ENCODE assay signal across 1 cellular context in the genomic region with DNA sequence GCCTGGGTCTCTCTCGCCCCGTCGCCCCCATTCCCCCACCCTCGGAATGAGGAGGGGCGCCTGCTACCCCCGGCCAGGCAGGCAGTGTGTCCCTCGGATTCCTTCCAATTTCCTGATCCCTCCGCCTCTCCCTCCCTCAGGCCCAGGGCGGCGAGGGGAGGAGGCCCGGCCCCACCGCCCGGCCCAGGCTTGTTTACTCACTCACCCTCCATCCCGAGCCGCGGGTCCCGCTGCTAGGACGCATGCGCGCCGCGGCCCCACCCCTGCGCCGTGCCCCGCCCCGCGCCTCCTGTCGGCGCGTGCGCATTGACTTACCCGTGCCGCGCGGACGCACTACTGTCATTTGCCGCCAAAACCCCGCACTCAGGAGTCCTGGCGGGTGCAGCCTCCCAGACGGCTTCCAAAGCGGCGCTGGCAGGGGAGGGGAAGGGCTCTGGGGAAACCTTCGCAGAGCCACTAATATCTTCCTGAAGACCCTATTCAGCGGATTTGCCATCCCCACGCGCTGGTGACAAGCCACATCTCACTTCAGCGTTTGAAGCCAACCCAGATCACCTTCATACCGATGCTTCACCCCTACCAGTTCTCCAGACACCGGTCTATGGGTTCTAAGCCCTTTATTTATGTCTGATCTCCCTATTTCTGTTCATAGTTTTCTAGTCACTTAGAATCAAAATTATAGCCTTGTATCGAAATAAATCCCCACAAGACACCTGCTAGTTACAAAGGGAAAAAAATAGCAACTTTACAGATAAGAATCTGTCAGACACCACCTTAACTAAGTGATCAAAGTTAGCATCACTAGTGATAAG.
TF ChIP-seq lines count a peak whose summit lies in the region.

A gene (minus strand): TSS at position 235 of the 812 bp plus-strand sequence. CDS start 16,099 bp downstream, outside the sequence.

TF ChIP-seq in K562, 482 proteins besides CTCF, POLR2A, EP300 and RAD21 (continued from another document and continues in another):
- TF ChIP-seq SREBF1 (IDR thresholded peaks at IDR 0.05; ENCODE audit: borderline replicate concordance, low read depth, low read length) (no peak), FOXJ2 (tag; IDR thresholded peaks at IDR 0.05) (peak; percentile 37; the same call in 1 of the 2 replicates), ZNF644 (tag; IDR thresholded peaks at IDR 0.05; ENCODE audit: low read depth) (no peak), NFATC3 (IDR thresholded peaks at IDR 0.05) (no peak), YBX1 (IDR thresholded peaks at IDR 0.05) (no peak), ZNF583 (CRISPR knock-in tag; IDR thresholded peaks at IDR 0.05) (no peak), ZNF584 (CRISPR knock-in tag; IDR thresholded peaks at IDR 0.05; ENCODE audit: low read depth) (no peak), ZFX (CRISPR knock-in tag; IDR thresholded peaks at IDR 0.05) (peak; percentile 45), HDGF (IDR thresholded peaks at IDR 0.05) (no peak), ELF4 (CRISPR knock-in tag; IDR thresholded peaks at IDR 0.05) (no peak), ZNF3 (CRISPR knock-in tag; IDR thresholded peaks at IDR 0.05) (no peak), PTTG1 (tag; IDR thresholded peaks at IDR 0.05; ENCODE audit: low read depth) (no peak), PHB2 (IDR thresholded peaks at IDR 0.05; ENCODE audit: low read depth) (no peak), SETDB1 (IDR thresholded peaks at IDR 0.05; ENCODE audit: low read length) (no peak), RBFOX2 (IDR thresholded peaks at IDR 0.05; ENCODE audit: low read depth, low read length) (peak; percentile 89), POU5F1 (IDR thresholded peaks at IDR 0.05; ENCODE audit: borderline replicate concordance, low read depth, low read length, partially characterized antibody) (peak; percentile 30), EP400 (IDR thresholded peaks at IDR 0.05) (peak; percentile 29; the same call in 1 of the 2 replicates), RNF2 (IDR thresholded peaks at IDR 0.05) (peak; percentile 83), NR2C2 (CRISPR knock-in tag; IDR thresholded peaks at IDR 0.05) (no peak; the same call in 1 of the 2 replicates), NR2C2 (tag; IDR thresholded peaks at IDR 0.05) (0 out of 2 replicates have a peak, but pooled peaks have one; percentile 24), ZNF586 (CRISPR knock-in tag; conservative IDR thresholded peaks at IDR 0.05) (no peak)
- TF ChIP-seq, protein P1, sequence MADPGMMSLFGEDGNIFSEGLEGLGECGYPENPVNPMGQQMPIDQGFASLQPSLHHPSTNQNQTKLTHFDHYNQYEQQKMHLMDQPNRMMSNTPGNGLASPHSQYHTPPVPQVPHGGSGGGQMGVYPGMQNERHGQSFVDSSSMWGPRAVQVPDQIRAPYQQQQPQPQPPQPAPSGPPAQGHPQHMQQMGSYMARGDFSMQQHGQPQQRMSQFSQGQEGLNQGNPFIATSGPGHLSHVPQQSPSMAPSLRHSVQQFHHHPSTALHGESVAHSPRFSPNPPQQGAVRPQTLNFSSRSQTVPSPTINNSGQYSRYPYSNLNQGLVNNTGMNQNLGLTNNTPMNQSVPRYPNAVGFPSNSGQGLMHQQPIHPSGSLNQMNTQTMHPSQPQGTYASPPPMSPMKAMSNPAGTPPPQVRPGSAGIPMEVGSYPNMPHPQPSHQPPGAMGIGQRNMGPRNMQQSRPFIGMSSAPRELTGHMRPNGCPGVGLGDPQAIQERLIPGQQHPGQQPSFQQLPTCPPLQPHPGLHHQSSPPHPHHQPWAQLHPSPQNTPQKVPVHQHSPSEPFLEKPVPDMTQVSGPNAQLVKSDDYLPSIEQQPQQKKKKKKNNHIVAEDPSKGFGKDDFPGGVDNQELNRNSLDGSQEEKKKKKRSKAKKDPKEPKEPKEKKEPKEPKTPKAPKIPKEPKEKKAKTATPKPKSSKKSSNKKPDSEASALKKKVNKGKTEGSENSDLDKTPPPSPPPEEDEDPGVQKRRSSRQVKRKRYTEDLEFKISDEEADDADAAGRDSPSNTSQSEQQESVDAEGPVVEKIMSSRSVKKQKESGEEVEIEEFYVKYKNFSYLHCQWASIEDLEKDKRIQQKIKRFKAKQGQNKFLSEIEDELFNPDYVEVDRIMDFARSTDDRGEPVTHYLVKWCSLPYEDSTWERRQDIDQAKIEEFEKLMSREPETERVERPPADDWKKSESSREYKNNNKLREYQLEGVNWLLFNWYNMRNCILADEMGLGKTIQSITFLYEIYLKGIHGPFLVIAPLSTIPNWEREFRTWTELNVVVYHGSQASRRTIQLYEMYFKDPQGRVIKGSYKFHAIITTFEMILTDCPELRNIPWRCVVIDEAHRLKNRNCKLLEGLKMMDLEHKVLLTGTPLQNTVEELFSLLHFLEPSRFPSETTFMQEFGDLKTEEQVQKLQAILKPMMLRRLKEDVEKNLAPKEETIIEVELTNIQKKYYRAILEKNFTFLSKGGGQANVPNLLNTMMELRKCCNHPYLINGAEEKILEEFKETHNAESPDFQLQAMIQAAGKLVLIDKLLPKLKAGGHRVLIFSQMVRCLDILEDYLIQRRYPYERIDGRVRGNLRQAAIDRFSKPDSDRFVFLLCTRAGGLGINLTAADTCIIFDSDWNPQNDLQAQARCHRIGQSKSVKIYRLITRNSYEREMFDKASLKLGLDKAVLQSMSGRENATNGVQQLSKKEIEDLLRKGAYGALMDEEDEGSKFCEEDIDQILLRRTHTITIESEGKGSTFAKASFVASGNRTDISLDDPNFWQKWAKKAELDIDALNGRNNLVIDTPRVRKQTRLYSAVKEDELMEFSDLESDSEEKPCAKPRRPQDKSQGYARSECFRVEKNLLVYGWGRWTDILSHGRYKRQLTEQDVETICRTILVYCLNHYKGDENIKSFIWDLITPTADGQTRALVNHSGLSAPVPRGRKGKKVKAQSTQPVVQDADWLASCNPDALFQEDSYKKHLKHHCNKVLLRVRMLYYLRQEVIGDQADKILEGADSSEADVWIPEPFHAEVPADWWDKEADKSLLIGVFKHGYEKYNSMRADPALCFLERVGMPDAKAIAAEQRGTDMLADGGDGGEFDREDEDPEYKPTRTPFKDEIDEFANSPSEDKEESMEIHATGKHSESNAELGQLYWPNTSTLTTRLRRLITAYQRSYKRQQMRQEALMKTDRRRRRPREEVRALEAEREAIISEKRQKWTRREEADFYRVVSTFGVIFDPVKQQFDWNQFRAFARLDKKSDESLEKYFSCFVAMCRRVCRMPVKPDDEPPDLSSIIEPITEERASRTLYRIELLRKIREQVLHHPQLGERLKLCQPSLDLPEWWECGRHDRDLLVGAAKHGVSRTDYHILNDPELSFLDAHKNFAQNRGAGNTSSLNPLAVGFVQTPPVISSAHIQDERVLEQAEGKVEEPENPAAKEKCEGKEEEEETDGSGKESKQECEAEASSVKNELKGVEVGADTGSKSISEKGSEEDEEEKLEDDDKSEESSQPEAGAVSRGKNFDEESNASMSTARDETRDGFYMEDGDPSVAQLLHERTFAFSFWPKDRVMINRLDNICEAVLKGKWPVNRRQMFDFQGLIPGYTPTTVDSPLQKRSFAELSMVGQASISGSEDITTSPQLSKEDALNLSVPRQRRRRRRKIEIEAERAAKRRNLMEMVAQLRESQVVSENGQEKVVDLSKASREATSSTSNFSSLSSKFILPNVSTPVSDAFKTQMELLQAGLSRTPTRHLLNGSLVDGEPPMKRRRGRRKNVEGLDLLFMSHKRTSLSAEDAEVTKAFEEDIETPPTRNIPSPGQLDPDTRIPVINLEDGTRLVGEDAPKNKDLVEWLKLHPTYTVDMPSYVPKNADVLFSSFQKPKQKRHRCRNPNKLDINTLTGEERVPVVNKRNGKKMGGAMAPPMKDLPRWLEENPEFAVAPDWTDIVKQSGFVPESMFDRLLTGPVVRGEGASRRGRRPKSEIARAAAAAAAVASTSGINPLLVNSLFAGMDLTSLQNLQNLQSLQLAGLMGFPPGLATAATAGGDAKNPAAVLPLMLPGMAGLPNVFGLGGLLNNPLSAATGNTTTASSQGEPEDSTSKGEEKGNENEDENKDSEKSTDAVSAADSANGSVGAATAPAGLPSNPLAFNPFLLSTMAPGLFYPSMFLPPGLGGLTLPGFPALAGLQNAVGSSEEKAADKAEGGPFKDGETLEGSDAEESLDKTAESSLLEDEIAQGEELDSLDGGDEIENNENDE (IDR thresholded peaks at IDR 0.05; ENCODE audit: low read depth, low read length), result no peak
- TF ChIP-seq, protein P2, sequence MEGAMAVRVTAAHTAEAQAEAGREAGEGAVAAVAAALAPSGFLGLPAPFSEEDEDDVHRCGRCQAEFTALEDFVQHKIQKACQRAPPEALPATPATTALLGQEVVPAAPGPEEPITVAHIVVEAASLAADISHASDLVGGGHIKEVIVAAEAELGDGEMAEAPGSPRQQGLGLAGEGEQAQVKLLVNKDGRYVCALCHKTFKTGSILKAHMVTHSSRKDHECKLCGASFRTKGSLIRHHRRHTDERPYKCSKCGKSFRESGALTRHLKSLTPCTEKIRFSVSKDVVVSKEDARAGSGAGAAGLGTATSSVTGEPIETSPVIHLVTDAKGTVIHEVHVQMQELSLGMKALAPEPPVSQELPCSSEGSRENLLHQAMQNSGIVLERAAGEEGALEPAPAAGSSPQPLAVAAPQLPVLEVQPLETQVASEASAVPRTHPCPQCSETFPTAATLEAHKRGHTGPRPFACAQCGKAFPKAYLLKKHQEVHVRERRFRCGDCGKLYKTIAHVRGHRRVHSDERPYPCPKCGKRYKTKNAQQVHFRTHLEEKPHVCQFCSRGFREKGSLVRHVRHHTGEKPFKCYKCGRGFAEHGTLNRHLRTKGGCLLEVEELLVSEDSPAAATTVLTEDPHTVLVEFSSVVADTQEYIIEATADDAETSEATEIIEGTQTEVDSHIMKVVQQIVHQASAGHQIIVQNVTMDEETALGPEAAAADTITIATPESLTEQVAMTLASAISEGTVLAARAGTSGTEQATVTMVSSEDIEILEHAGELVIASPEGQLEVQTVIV (CRISPR knock-in tag; IDR thresholded peaks at IDR 0.05; ENCODE audit: borderline replicate concordance), result no peak
- TF ChIP-seq, protein P3, sequence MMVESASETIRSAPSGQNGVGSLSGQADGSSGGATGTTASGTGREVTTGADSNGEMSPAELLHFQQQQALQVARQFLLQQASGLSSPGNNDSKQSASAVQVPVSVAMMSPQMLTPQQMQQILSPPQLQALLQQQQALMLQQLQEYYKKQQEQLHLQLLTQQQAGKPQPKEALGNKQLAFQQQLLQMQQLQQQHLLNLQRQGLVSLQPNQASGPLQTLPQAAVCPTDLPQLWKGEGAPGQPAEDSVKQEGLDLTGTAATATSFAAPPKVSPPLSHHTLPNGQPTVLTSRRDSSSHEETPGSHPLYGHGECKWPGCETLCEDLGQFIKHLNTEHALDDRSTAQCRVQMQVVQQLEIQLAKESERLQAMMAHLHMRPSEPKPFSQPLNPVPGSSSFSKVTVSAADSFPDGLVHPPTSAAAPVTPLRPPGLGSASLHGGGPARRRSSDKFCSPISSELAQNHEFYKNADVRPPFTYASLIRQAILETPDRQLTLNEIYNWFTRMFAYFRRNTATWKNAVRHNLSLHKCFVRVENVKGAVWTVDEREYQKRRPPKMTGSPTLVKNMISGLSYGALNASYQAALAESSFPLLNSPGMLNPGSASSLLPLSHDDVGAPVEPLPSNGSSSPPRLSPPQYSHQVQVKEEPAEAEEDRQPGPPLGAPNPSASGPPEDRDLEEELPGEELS (CRISPR knock-in tag; IDR thresholded peaks at IDR 0.05; ENCODE audit: borderline replicate concordance), result 0 out of 2 replicates have a peak, but pooled peaks have one; percentile 27
- TF ChIP-seq, protein P4, sequence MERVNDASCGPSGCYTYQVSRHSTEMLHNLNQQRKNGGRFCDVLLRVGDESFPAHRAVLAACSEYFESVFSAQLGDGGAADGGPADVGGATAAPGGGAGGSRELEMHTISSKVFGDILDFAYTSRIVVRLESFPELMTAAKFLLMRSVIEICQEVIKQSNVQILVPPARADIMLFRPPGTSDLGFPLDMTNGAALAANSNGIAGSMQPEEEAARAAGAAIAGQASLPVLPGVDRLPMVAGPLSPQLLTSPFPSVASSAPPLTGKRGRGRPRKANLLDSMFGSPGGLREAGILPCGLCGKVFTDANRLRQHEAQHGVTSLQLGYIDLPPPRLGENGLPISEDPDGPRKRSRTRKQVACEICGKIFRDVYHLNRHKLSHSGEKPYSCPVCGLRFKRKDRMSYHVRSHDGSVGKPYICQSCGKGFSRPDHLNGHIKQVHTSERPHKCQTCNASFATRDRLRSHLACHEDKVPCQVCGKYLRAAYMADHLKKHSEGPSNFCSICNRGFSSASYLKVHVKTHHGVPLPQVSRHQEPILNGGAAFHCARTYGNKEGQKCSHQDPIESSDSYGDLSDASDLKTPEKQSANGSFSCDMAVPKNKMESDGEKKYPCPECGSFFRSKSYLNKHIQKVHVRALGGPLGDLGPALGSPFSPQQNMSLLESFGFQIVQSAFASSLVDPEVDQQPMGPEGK (CRISPR knock-in tag; IDR thresholded peaks at IDR 0.05; ENCODE audit: borderline replicate concordance), result no peak
- TF ChIP-seq, protein P5, sequence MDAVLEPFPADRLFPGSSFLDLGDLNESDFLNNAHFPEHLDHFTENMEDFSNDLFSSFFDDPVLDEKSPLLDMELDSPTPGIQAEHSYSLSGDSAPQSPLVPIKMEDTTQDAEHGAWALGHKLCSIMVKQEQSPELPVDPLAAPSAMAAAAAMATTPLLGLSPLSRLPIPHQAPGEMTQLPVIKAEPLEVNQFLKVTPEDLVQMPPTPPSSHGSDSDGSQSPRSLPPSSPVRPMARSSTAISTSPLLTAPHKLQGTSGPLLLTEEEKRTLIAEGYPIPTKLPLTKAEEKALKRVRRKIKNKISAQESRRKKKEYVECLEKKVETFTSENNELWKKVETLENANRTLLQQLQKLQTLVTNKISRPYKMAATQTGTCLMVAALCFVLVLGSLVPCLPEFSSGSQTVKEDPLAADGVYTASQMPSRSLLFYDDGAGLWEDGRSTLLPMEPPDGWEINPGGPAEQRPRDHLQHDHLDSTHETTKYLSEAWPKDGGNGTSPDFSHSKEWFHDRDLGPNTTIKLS (IDR thresholded peaks at IDR 0.05; ENCODE audit: borderline replicate concordance, low read depth), result peak; percentile 80; the same call in 1 of the 2 replicates
- TF ChIP-seq, protein P6, sequence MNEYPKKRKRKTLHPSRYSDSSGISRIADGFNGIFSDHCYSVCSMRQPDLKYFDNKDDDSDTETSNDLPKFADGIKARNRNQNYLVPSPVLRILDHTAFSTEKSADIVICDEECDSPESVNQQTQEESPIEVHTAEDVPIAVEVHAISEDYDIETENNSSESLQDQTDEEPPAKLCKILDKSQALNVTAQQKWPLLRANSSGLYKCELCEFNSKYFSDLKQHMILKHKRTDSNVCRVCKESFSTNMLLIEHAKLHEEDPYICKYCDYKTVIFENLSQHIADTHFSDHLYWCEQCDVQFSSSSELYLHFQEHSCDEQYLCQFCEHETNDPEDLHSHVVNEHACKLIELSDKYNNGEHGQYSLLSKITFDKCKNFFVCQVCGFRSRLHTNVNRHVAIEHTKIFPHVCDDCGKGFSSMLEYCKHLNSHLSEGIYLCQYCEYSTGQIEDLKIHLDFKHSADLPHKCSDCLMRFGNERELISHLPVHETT (CRISPR knock-in tag; conservative IDR thresholded peaks at IDR 0.05 in 1 of 2, IDR thresholded peaks at IDR 0.05 in 1 of 2), result no peak; a peak in 1 of 4 replicates
- TF ChIP-seq, protein P7, sequence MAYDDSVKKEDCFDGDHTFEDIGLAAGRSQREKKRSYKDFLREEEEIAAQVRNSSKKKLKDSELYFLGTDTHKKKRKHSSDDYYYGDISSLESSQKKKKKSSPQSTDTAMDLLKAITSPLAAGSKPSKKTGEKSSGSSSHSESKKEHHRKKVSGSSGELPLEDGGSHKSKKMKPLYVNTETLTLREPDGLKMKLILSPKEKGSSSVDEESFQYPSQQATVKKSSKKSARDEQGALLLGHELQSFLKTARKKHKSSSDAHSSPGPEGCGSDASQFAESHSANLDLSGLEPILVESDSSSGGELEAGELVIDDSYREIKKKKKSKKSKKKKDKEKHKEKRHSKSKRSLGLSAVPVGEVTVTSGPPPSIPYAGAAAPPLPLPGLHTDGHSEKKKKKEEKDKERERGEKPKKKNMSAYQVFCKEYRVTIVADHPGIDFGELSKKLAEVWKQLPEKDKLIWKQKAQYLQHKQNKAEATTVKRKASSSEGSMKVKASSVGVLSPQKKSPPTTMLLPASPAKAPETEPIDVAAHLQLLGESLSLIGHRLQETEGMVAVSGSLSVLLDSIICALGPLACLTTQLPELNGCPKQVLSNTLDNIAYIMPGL (CRISPR knock-in tag; IDR thresholded peaks at IDR 0.05), result no peak
